In the genomic region with DNA sequence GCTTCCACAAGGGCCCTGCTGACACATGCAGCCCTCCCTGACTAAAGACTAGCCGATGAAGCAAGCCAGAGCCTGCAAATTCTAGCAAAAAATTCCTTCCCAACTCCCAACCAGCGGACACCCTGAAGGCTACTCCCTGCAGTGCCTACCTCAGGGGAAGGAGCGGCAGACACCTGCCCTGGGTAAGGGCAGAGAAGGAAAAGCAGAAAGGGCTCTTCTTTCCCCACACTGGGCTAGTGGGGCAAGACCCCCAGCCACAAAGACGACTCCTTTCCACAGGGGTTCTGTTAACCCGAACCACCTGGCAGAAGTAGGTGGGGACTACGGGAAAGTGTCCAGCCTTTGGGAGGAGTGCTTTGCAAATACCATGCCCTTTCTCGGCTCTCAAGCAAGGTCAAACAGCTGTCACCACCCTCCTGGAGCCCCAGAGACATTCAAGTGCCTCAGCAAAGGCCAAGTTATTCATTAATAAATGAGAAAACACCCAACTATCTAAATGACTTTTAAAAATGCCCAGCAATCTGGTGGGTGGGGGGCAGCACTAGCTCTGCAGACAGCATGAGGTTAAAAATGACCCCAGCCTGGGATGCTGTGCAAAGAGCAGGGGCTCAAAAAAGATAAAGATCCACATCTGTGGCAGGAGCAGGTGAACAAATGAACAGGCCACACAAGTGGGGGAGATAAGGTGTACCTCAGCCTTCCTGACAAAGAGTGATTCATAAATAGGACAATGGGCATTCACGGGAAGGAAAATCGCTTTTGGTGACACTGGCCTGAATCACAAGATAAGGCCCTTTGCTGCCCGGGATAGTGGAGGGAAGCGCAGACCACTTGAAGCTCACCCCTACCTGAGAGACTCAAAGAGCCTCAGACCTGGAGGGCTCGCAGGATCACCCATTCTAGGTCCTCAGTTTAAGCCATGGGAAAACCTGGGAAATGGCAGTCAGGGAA, we compare ENCODE assay signal across 9 cellular contexts. TPM values are rescaled to one million over a fixed set of nuclear protein-coding genes. Genes with fewer than 3 reads are reported as not detected.
DNase-seq lines count a peak whose midpoint lies in the region; ATAC-seq and TF ChIP-seq lines count a peak whose summit lies in the region.
"Had no signal": no experiment of that assay in that cellular context is flagged by ENCODE, and none has a peak within 500 bp of the region (broad histone marks: within the 10 kb centered on the region; RNA-seq: fewer than 3 reads in every experiment).

No MANE protein-coding gene starts in this region.

- ATAC-seq in CD4-positive, CD25-positive, alpha-beta regulatory T cell (ENCODE audit: low read depth in 2 of 2) = no peak
- ATAC-seq in HG02938 (IDR thresholded peaks at IDR 0.05; ENCODE audit: unreplicated experiment) = no peak

- no peak overlapping the region for H3K27ac ChIP-seq in CD4-positive, CD25-positive, alpha-beta regulatory T cell (ENCODE audit: insufficient read depth, low read length, poor library complexity, severe bottlenecking)
- H3K27ac ChIP-seq in HUES48 (ENCODE audit: low read depth, low read length) = peak overlapping the region; percentile 39

- peaks cover 23% of the 10 kb centered on the region for H3K4me1 ChIP-seq in CD4-positive, CD25-positive, alpha-beta regulatory T cell (ENCODE audit: control insufficient read depth, insufficient read depth, low read length, poor library complexity, severe bottlenecking)
- peaks cover 18% of the 10 kb centered on the region for H3K4me1 ChIP-seq in HUES48 (ENCODE audit: control insufficient read depth, insufficient read depth, low read length)
- peaks cover 100% of the 10 kb centered on the region for H3K4me1 ChIP-seq in mucosa of stomach (ENCODE audit: control insufficient read depth, insufficient read depth, low read length)

- DNase-seq in CD4-positive, CD25-positive, alpha-beta regulatory T cell = no peak
- DNase-seq in epithelial cell of esophagus (ENCODE audit: low read depth) (peak; percentile 86), G401 (ENCODE audit: low spot score) (no peak), GM03348 (ENCODE audit: low spot score) (no peak)
- DNase-seq in activated CD4-positive, alpha-beta memory T cell treated with anti-CD3 and anti-CD28 coated beads for 36 hours = no peak
- DNase-seq: retina had no signal

- no peak overlapping the region for H3K4me3 ChIP-seq in CD4-positive, CD25-positive, alpha-beta regulatory T cell (ENCODE audit: low read depth, low read length)
- no peak overlapping the region for H3K4me3 ChIP-seq in HUES48 (ENCODE audit: low read depth, low read length)
- H3K4me3 ChIP-seq in epithelial cell of esophagus (ENCODE audit: low read length) = no peak overlapping the region
- no peak overlapping the region for H3K4me3 ChIP-seq in mucosa of stomach (ENCODE audit: low read length)

- H3K36me3 Mint-ChIP-seq in CD4-positive, CD25-positive, alpha-beta regulatory T cell = peaks cover 39% of the 10 kb centered on the region
- peaks cover 26% of the 10 kb centered on the region for H3K36me3 Mint-ChIP-seq in activated CD4-positive, alpha-beta memory T cell treated with anti-CD3 and anti-CD28 coated beads for 36 hours

- H3K9me3 ChIP-seq in CD4-positive, CD25-positive, alpha-beta regulatory T cell (ENCODE audit: control insufficient read depth in 2 of 2, low read length in 2 of 2) = no peaks in the 10 kb centered on the region
- H3K9me3 ChIP-seq in HUES48 (ENCODE audit: control insufficient read depth, insufficient read depth, low read length) = no peaks in the 10 kb centered on the region
- no peaks in the 10 kb centered on the region for H3K9me3 ChIP-seq in mucosa of stomach (ENCODE audit: control insufficient read depth, low read length)

- H3K9ac ChIP-seq in HUES48 (ENCODE audit: low read depth, low read length) = 0 out of 2 replicates have a peak overlapping the region, but pooled peaks have one; percentile 28
- H3K9ac ChIP-seq in mucosa of stomach (ENCODE audit: low read length) = peak overlapping the region; percentile 68

- peaks cover 40% of the 10 kb centered on the region for H3K36me3 ChIP-seq in CD4-positive, CD25-positive, alpha-beta regulatory T cell (ENCODE audit: control insufficient read depth, insufficient read depth, low read length)
- H3K36me3 ChIP-seq in HUES48 (ENCODE audit: control insufficient read depth, insufficient read depth, low read length) (peaks cover 29% of the 10 kb centered on the region), mucosa of stomach (ENCODE audit: control insufficient read depth, insufficient read depth, low read length) (peaks cover 11% of the 10 kb centered on the region)

- H3K4me3 Mint-ChIP-seq in CD4-positive, CD25-positive, alpha-beta regulatory T cell = no peak overlapping the region
- no peak overlapping the region for H3K4me3 Mint-ChIP-seq in activated CD4-positive, alpha-beta memory T cell treated with anti-CD3 and anti-CD28 coated beads for 36 hours

- CTCF ChIA-PET in activated CD4-positive, alpha-beta memory T cell treated with anti-CD3 and anti-CD28 coated beads for 36 hours (lab: Charles Lee) = no interaction called here

- POLR2A ChIA-PET in activated CD4-positive, alpha-beta memory T cell treated with anti-CD3 and anti-CD28 coated beads for 36 hours (lab: Charles Lee) = no interaction called here

- TF ChIP-seq CTCF in epithelial cell of esophagus (IDR thresholded peaks at IDR 0.05; ENCODE audit: insufficient read depth, low read depth, low read length, missing control alignments) = no peak

- peaks cover 6 to 84% (median 54%) of the 10 kb centered on the region in 4 donors for H3K4me1 Mint-ChIP-seq in CD4-positive, CD25-positive, alpha-beta regulatory T cell
- peaks cover 56% of the 10 kb centered on the region for H3K4me1 Mint-ChIP-seq in activated CD4-positive, alpha-beta memory T cell treated with anti-CD3 and anti-CD28 coated beads for 36 hours (ENCODE audit: low read depth)

- intact Hi-C loops in activated CD4-positive, alpha-beta memory T cell treated with anti-CD3 and anti-CD28 coated beads for 36 hours (cut with micrococcal nuclease) = loop anchor here (10.0 kb wide), 1 partner anchor 221 kb away; a partner anchor contains a TSS

- peak overlapping the region in 2 of 3 donors; percentile 44 to 78 for H3K27ac Mint-ChIP-seq in CD4-positive, CD25-positive, alpha-beta regulatory T cell
- H3K27ac Mint-ChIP-seq in activated CD4-positive, alpha-beta memory T cell treated with anti-CD3 and anti-CD28 coated beads for 36 hours = no peak overlapping the region

- no peaks in the 10 kb centered on the region for H3K27me3 Mint-ChIP-seq in CD4-positive, CD25-positive, alpha-beta regulatory T cell
- H3K27me3 Mint-ChIP-seq in activated CD4-positive, alpha-beta memory T cell treated with anti-CD3 and anti-CD28 coated beads for 36 hours = no peaks in the 10 kb centered on the region

- H3K9me3 Mint-ChIP-seq in CD4-positive, CD25-positive, alpha-beta regulatory T cell = no peaks in the 10 kb centered on the region
- H3K9me3 Mint-ChIP-seq in activated CD4-positive, alpha-beta memory T cell treated with anti-CD3 and anti-CD28 coated beads for 36 hours = no peaks in the 10 kb centered on the region

- no peaks in the 10 kb centered on the region for H3K27me3 ChIP-seq in CD4-positive, CD25-positive, alpha-beta regulatory T cell (ENCODE audit: control insufficient read depth, insufficient read depth, low read length)
- H3K27me3 ChIP-seq in HUES48 (ENCODE audit: control insufficient read depth, insufficient read depth, low read length) = no peaks in the 10 kb centered on the region
- H3K27me3 ChIP-seq in mucosa of stomach (ENCODE audit: control insufficient read depth, insufficient read depth, low read length) = no peaks in the 10 kb centered on the region

- in situ Hi-C loops in G401 (cut with HindIII; ENCODE audit: low sequenced_read_pairs) = no loop called here

RNA-seq across cellular contexts. Expression of a gene that starts 33.0 kb away (rescaled TPM):
- total RNA-seq in CD4-positive, CD25-positive, alpha-beta regulatory T cell = 71.8 TPM
- polyA plus RNA-seq in CD4-positive, CD25-positive, alpha-beta regulatory T cell = 100 to 1,000 TPM in 3 of 4 donors, 10 to 100 TPM in 1; 90.4 to 116 (median 106) TPM
- 31.0 and 37.7 TPM in 2 replicates for total RNA-seq in G401 (2014; rRNA removed; shearing (Covaris generic))
- 10 to 100 TPM; 44.3 to 49.9 TPM for total RNA-seq in activated CD4-positive, alpha-beta memory T cell treated with anti-CD3 and anti-CD28 coated beads for 36 hours

RNA-seq across cellular contexts. Expression of a gene that starts 36.0 kb away (rescaled TPM):
- 429 TPM for total RNA-seq in CD4-positive, CD25-positive, alpha-beta regulatory T cell
- 10 to 100 TPM in 2 of 4 donors, 1 to 10 TPM in 2; 4.7 to 13.5 (median 8.6) TPM for polyA plus RNA-seq in CD4-positive, CD25-positive, alpha-beta regulatory T cell
- total RNA-seq in G401 (2014; rRNA removed; shearing (Covaris generic)) = 11.8 and 27.2 TPM in 2 replicates
- 100 to 1,000 TPM; 114 to 117 TPM for total RNA-seq in activated CD4-positive, alpha-beta memory T cell treated with anti-CD3 and anti-CD28 coated beads for 36 hours
